9 cellular contexts compared by ENCODE assay signal in the genomic region with DNA sequence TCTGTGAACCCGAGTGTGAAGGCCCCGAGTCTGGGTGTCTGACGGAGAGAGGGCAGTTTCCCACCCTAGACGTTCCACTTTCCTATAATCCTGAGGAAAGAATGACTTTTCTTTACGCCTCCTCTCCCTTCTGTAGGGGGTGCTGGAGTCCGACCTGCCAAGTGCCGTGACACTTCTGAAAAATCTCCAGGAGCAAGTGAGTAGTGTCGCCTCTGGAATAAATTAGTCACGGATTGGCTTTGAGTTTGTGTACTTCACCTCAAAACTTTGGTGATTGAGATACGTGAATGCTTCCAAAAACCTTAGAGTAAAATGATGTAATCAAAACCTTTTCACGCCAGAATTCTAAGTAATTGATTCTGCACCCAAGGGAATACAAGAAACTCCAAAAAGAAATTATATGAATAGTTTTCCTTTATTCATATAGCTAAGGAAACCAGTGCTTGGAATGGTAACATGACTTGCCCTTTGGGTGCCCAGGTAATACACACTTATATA. TPM values are rescaled to one million over a fixed set of nuclear protein-coding genes. Genes with fewer than 3 reads are reported as not detected.
DNase-seq lines count a peak whose midpoint lies in the region; ATAC-seq, FAIRE-seq and TF ChIP-seq lines count a peak whose summit lies in the region.
"Had no signal": no experiment of that assay in that cellular context is flagged by ENCODE, and none has a peak within 500 bp of the region (broad histone marks: within the 10 kb centered on the region; RNA-seq: fewer than 3 reads in every experiment).

No MANE protein-coding gene starts in this region.

- peaks cover 33% of the 10 kb centered on the region for H3K36me3 ChIP-seq in GM23338 (ENCODE audit: insufficient read depth)
- peaks cover 14 to 38% of the 10 kb centered on the region in 2 experiments for H3K36me3 ChIP-seq in HepG2 (replicated peaks in 1 of 2; ENCODE audit: control insufficient read depth in 1 of 2, insufficient read depth in 2 of 2, low read length in 2 of 2)

- 0 out of 2 replicates have a peak, but pooled peaks cover 3% of the 10 kb centered on the region for H3K9me2 ChIP-seq in GM23338 (ENCODE audit: insufficient read depth)

- no peak for TF ChIP-seq CTCF in AG04449 (IDR thresholded peaks at IDR 0.05; ENCODE audit: insufficient read depth, low read length, missing control alignments)
- TF ChIP-seq CTCF in GM23338 (conservative IDR thresholded peaks at IDR 0.05; ENCODE audit: low read depth in 2 of 2), result no peak
- TF ChIP-seq CTCF in HepG2 (CRISPR knock-in tag; IDR thresholded peaks at IDR 0.05), result no peak
- TF ChIP-seq CTCF in glutamatergic neuron (IDR thresholded peaks at IDR 0.05; ENCODE audit: partially characterized antibody, unreplicated experiment), result no peak

- H4K20me1 ChIP-seq in GM23338 (replicated peaks; ENCODE audit: insufficient read depth) (peaks cover 1% of the 10 kb centered on the region; the same call in 1 of the 2 replicates), HepG2 (ENCODE audit: insufficient read depth, low read length) (no peaks in the 10 kb centered on the region)

- DNase-seq in AG04449 (ENCODE audit: low read depth, low spot score), result no peak
- no peak for DNase-seq in GM23338 (ENCODE audit: low spot score)
- DNase-seq in activated naive CD8-positive, alpha-beta T cell treated with anti-CD3 and anti-CD28 coated beads, Interleukin-2, amount 10 ng/mL, durations not matched to agents 7 days and 5 days, result no peak
- DNase-seq in HepG2 (ENCODE audit: low spot score), result no peak
- DNase-seq in putamen (ENCODE audit: low spot score), result no peak
- DNase-seq in glutamatergic neuron, result no peak
- DNase-seq in activated CD4-positive, CD25-positive, alpha-beta regulatory T cell (lab: John Stamatoyannopoulos, UW), result no peak

- no peaks in the 10 kb centered on the region for H3K9me3 Mint-ChIP-seq in GM23338
- no peaks in the 10 kb centered on the region for H3K9me3 Mint-ChIP-seq in activated naive CD8-positive, alpha-beta T cell treated with anti-CD3 and anti-CD28 coated beads, Interleukin-2, amount 10 ng/mL, durations not matched to agents 7 days and 5 days
- peaks cover 2% of the 10 kb centered on the region for H3K9me3 Mint-ChIP-seq in glutamatergic neuron (ENCODE audit: unreplicated experiment)

- H3K27me3 ChIP-seq in GM23338 (ENCODE audit: insufficient read depth), result no peaks in the 10 kb centered on the region
- H3K27me3 ChIP-seq in HepG2 (ENCODE audit: control insufficient read depth in 1 of 2, insufficient read depth in 2 of 2, low read length in 2 of 2), result peaks cover 0 to 4% of the 10 kb centered on the region in 2 experiments; a peak in 1 of 5 replicates

- H3K4me3 Mint-ChIP-seq in GM23338 (no peak overlapping the region), glutamatergic neuron (ENCODE audit: unreplicated experiment) (no peak overlapping the region)
- no peak overlapping the region for H3K4me3 Mint-ChIP-seq in activated naive CD8-positive, alpha-beta T cell treated with anti-CD3 and anti-CD28 coated beads, Interleukin-2, amount 10 ng/mL, durations not matched to agents 7 days and 5 days

- H3K27me3 Mint-ChIP-seq in GM23338 (ENCODE audit: insufficient read depth, low read depth, poor library complexity) (peaks cover 2% of the 10 kb centered on the region), glutamatergic neuron (ENCODE audit: unreplicated experiment) (no peaks in the 10 kb centered on the region)
- no peaks in the 10 kb centered on the region for H3K27me3 Mint-ChIP-seq in activated naive CD8-positive, alpha-beta T cell treated with anti-CD3 and anti-CD28 coated beads, Interleukin-2, amount 10 ng/mL, durations not matched to agents 7 days and 5 days

- CTCF ChIA-PET in AG04449 (lab: Yijun Ruan, JAX), result interaction anchor here (1.3 to 2.5 kb wide), 4 partner anchors 10 to 206 kb away, joined by 3 to 16 read pairs (median 6); no protein-coding TSS in a partner anchor
- CTCF ChIA-PET in HepG2 (lab: Yijun Ruan, JAX; ENCODE audit: low intra/inter-chr PET ratio, low total read pairs), result interaction anchor here (1.6 kb wide), 1 partner anchor 89 kb away, joined by 6 read pairs; no protein-coding TSS in a partner anchor

- H2AFZ ChIP-seq in GM23338 (no peak overlapping the region), HepG2 (ENCODE audit: low read length) (peak overlapping the region; percentile 55)

- H3K27ac ChIP-seq in GM23338 (ENCODE audit: low read depth) (peak overlapping the region; percentile 32; the same call in 1 of the 2 replicates), HepG2 (ENCODE audit: extremely low read length, insufficient read depth, low read length) (peak overlapping the region; percentile 70)

- TF ChIP-seq RAD21 in HepG2 (CRISPR knock-in tag; IDR thresholded peaks at IDR 0.05), result peak; percentile 1; the same call in 1 of the 2 replicates

- WGBS in HepG2 (ENCODE audit: low lambda C conversion rate), result 1% methylated on average over 11 of the region's 11 CpGs

- H3K9ac ChIP-seq in HepG2 (ENCODE audit: insufficient read depth, low read depth, low read length), result peak overlapping the region; percentile 94

- no peak overlapping the region for H3K27ac Mint-ChIP-seq in GM23338
- H3K27ac Mint-ChIP-seq in activated naive CD8-positive, alpha-beta T cell treated with anti-CD3 and anti-CD28 coated beads, Interleukin-2, amount 10 ng/mL, durations not matched to agents 7 days and 5 days, result no peak overlapping the region
- H3K27ac Mint-ChIP-seq in glutamatergic neuron (ENCODE audit: unreplicated experiment), result no peak overlapping the region

- no peak for FAIRE-seq in HepG2 (lab: Jason Lieb, UNC)

- H3K9me3 ChIP-seq in HepG2 (ENCODE audit: low read length), result no peaks in the 10 kb centered on the region

- H3K4me1 Mint-ChIP-seq in GM23338 (peaks cover 6% of the 10 kb centered on the region; the same call in 1 of the 3 replicates), glutamatergic neuron (ENCODE audit: low read depth, unreplicated experiment) (peaks cover 3% of the 10 kb centered on the region)
- peaks cover 7% of the 10 kb centered on the region for H3K4me1 Mint-ChIP-seq in activated naive CD8-positive, alpha-beta T cell treated with anti-CD3 and anti-CD28 coated beads, Interleukin-2, amount 10 ng/mL, durations not matched to agents 7 days and 5 days

- TF ChIP-seq EP300 in HepG2 (IDR thresholded peaks at IDR 0.05; ENCODE audit: low read depth in 2 of 2, low read length in 2 of 2), result no peak
- TF ChIP-seq EP300 in HepG2 (CRISPR knock-in tag; IDR thresholded peaks at IDR 0.05; ENCODE audit: borderline replicate concordance), result no peak

- BruUV-seq in HepG2 (replicated peaks; lab: Mats Ljungman, UMichigan), result TSS peak; percentile 82

- TF ChIP-seq POLR2A in HepG2 (IDR thresholded peaks at IDR 0.05; ENCODE audit: insufficient read depth in 1 of 2, low read depth in 2 of 2, low read length in 2 of 2), result no peak

- H3F3A ChIP-seq in GM23338 (replicated peaks; ENCODE audit: low read depth), result peaks cover 11% of the 10 kb centered on the region

- in situ Hi-C loops in HepG2 (cut with HindIII; ENCODE audit: extremely low pct_ligation_motif_present, low pct_unique_long_range_greater_than_20kb), result no loop called here

- H3K79me2 ChIP-seq in GM23338 (replicated peaks; ENCODE audit: insufficient read depth) (peaks cover 17% of the 10 kb centered on the region), HepG2 (ENCODE audit: insufficient read depth, low read length) (peaks cover 20% of the 10 kb centered on the region)

- H3K4me1 ChIP-seq in GM23338 (ENCODE audit: insufficient read depth), result peaks cover 4% of the 10 kb centered on the region; the same call in 1 of the 2 replicates
- H3K4me1 ChIP-seq in HepG2 (ENCODE audit: insufficient read depth, low read length), result peaks cover 14% of the 10 kb centered on the region

- POLR2A ChIA-PET in AG04449 (lab: Yijun Ruan, JAX) (no interaction called here), HepG2 (lab: Yijun Ruan, JAX) (interaction anchor here (0.6 to 1.6 kb wide), 15 partner anchors 9 to 880 kb away, joined by 3 to 15 read pairs (median 3); partner anchors contain the start of genes ACIN1, C14orf119, MYH7 and PABPN1)
- POLR2A ChIA-PET in activated naive CD8-positive, alpha-beta T cell treated with anti-CD3 and anti-CD28 coated beads, Interleukin-2, amount 10 ng/mL, durations not matched to agents 7 days and 5 days (lab: Charles Lee), result interaction anchor here (1.0 kb wide), 2 partner anchors 8 to 148 kb away, joined by 3 to 4 read pairs; no protein-coding TSS in a partner anchor

- peak overlapping the region; percentile 98 for H3K4me3 ChIP-seq in AG04449 (ENCODE audit: low read depth, low read length)
- H3K4me3 ChIP-seq in GM23338, result peak overlapping the region; percentile 73
- peak overlapping the region; percentile 90 to 94 (median 93) for H3K4me3 ChIP-seq in HepG2 (replicated peaks in 1 of 3; ENCODE audit: insufficient read depth in 1 of 3, low read depth in 2 of 3, low read length in 3 of 3)

- intact Hi-C loops in HepG2 (cut with micrococcal nuclease; ENCODE audit: unreplicated experiment), result loop anchor here (1.0 kb wide), 3 partner anchors 13 to 184 kb away; partner anchors contain the start of genes HOMEZ and PABPN1

- H3K4me2 ChIP-seq in GM23338, result peak overlapping the region; percentile 99
- peak overlapping the region; percentile 82 for H3K4me2 ChIP-seq in HepG2 (ENCODE audit: low read depth, low read length)

- H3K36me3 Mint-ChIP-seq in GM23338 (ENCODE audit: low read depth), result peaks cover 41% of the 10 kb centered on the region
- peaks cover 11% of the 10 kb centered on the region for H3K36me3 Mint-ChIP-seq in activated naive CD8-positive, alpha-beta T cell treated with anti-CD3 and anti-CD28 coated beads, Interleukin-2, amount 10 ng/mL, durations not matched to agents 7 days and 5 days
- no peaks in the 10 kb centered on the region for H3K36me3 Mint-ChIP-seq in glutamatergic neuron (ENCODE audit: unreplicated experiment)

- ATAC-seq in GM23338 (peak; percentile 11), HepG2 (peak; percentile 66), GM21390 (IDR thresholded peaks at IDR 0.05; ENCODE audit: unreplicated experiment) (no peak)
- peak; percentile 7 for ATAC-seq in activated naive CD8-positive, alpha-beta T cell treated with anti-CD3 and anti-CD28 coated beads, Interleukin-2, amount 10 ng/mL, durations not matched to agents 7 days and 5 days (ENCODE audit: low read depth)

RNA-seq across cellular contexts. Expression of gene NGDN, which starts 0.5 kb away (rescaled TPM):
- total RNA-seq in GM23338 (2014; rRNA removed; shearing (Covaris generic)), result 48.6 and 67.1 TPM in 2 replicates
- polyA plus RNA-seq in GM23338 (2016; fragmentation: Nextera tagmentation; extraction: Ambion mirVana), result 81.6 and 90.8 TPM in 2 replicates
- total RNA-seq in activated naive CD8-positive, alpha-beta T cell treated with anti-CD3 and anti-CD28 coated beads, Interleukin-2, amount 10 ng/mL, durations not matched to agents 7 days and 5 days, result 10 to 100 TPM; 48.0 to 50.8 TPM
- 216 and 241 TPM in 2 replicates for total RNA-seq in HepG2 (2016; rRNA removed; fragmentation: Illumina TruSeq; extraction: Trizol)
- 81.7 and 93.0 TPM in 2 replicates for total RNA-seq in HepG2 (2016; cell fraction: cytosol; rRNA removed; fragmentation: Illumina TruSeq; extraction: Trizol; ENCODE audit: low read depth)
- 225 and 237 TPM in 2 replicates for total RNA-seq in HepG2 (2016; cell fraction: insoluble cytoplasmic fraction; rRNA removed; fragmentation: Illumina TruSeq; extraction: Trizol)
- 66.4 and 83.1 TPM in 2 replicates for total RNA-seq in HepG2 (2016; cell fraction: membrane; rRNA removed; fragmentation: Illumina TruSeq; extraction: Trizol)
- 177 and 204 TPM in 2 replicates for total RNA-seq in HepG2 (2016; cell fraction: nucleus; rRNA removed; fragmentation: Illumina TruSeq; extraction: Trizol)
- polyA plus RNA-seq in HepG2 (2011; rRNA removed), result 131 and 154 TPM in 2 replicates
- polyA plus RNA-seq in HepG2 (2011; cell fraction: cytosol; rRNA removed), result 82.4 and 111 TPM in 2 replicates
- 104 and 123 TPM in 2 replicates for polyA plus RNA-seq in HepG2 (2011; cell fraction: nucleus; rRNA removed)
- polyA plus RNA-seq in HepG2 (2012), result 117 and 133 TPM in 2 replicates
- 21.2 and 22.9 TPM in 2 replicates for polyA plus RNA-seq in HepG2 (2016; cell fraction: cytosol; fragmentation: Illumina TruSeq; extraction: Trizol; ENCODE audit: low read depth)
- polyA plus RNA-seq in HepG2 (2016; cell fraction: insoluble cytoplasmic fraction; fragmentation: Illumina TruSeq; extraction: Trizol; ENCODE audit: low read depth), result 196 and 227 TPM in 2 replicates
- 27.9 and 28.0 TPM in 2 replicates for polyA plus RNA-seq in HepG2 (2016; cell fraction: membrane; fragmentation: Illumina TruSeq; extraction: Trizol; ENCODE audit: low read depth)
- polyA plus RNA-seq in HepG2 (2016; cell fraction: nucleus; fragmentation: Illumina TruSeq; extraction: Trizol; ENCODE audit: insufficient read depth, low read depth), result 212 and 217 TPM in 2 replicates
- polyA minus RNA-seq in HepG2 (2011; rRNA and poly(A)+ RNA removed; ENCODE audit: low replicate concordance), result 23.6 and 38.1 TPM in 2 replicates
- 48.0 and 49.4 TPM in 2 replicates for polyA minus RNA-seq in HepG2 (2011; cell fraction: cytosol; rRNA and poly(A)+ RNA removed)
- 243 and 292 TPM in 2 replicates for polyA minus RNA-seq in HepG2 (2011; cell fraction: nucleus; rRNA and poly(A)+ RNA removed)
- 46.5 TPM for total RNA-seq in glutamatergic neuron (ENCODE audit: unreplicated experiment)

RNA-seq across cellular contexts. Expression of gene MYH7, which starts 34.5 kb away (rescaled TPM):
- not detected in 2 replicates for total RNA-seq in GM23338 (2014; rRNA removed; shearing (Covaris generic))
- polyA plus RNA-seq in GM23338 (2016; fragmentation: Nextera tagmentation; extraction: Ambion mirVana), result 0.05 TPM in 1 of 2 replicates, not detected in the other
- total RNA-seq in activated naive CD8-positive, alpha-beta T cell treated with anti-CD3 and anti-CD28 coated beads, Interleukin-2, amount 10 ng/mL, durations not matched to agents 7 days and 5 days, result not detected
- total RNA-seq in HepG2 (2016; rRNA removed; fragmentation: Illumina TruSeq; extraction: Trizol), result 0.04 TPM in 1 of 2 replicates, not detected in the other
- total RNA-seq in HepG2 (2016; cell fraction: cytosol; rRNA removed; fragmentation: Illumina TruSeq; extraction: Trizol; ENCODE audit: low read depth), result not detected in 2 replicates
- not detected in 2 replicates for total RNA-seq in HepG2 (2016; cell fraction: insoluble cytoplasmic fraction; rRNA removed; fragmentation: Illumina TruSeq; extraction: Trizol)
- not detected in 2 replicates for total RNA-seq in HepG2 (2016; cell fraction: membrane; rRNA removed; fragmentation: Illumina TruSeq; extraction: Trizol)
- 0.06 TPM in 1 of 2 replicates, not detected in the other for total RNA-seq in HepG2 (2016; cell fraction: nucleus; rRNA removed; fragmentation: Illumina TruSeq; extraction: Trizol)
- polyA plus RNA-seq in HepG2 (2011; rRNA removed), result 0.01 and 0.04 TPM in 2 replicates
- 0.01 TPM in 2 replicates for polyA plus RNA-seq in HepG2 (2011; cell fraction: cytosol; rRNA removed)
- polyA plus RNA-seq in HepG2 (2011; cell fraction: nucleus; rRNA removed), result 0.02 and 0.08 TPM in 2 replicates
- 0.05 and 0.07 TPM in 2 replicates for polyA plus RNA-seq in HepG2 (2012)
- polyA plus RNA-seq in HepG2 (2016; cell fraction: cytosol; fragmentation: Illumina TruSeq; extraction: Trizol; ENCODE audit: low read depth), result not detected in 2 replicates
- polyA plus RNA-seq in HepG2 (2016; cell fraction: insoluble cytoplasmic fraction; fragmentation: Illumina TruSeq; extraction: Trizol; ENCODE audit: low read depth), result 0.04 and 0.05 TPM in 2 replicates
- not detected in 2 replicates for polyA plus RNA-seq in HepG2 (2016; cell fraction: membrane; fragmentation: Illumina TruSeq; extraction: Trizol; ENCODE audit: low read depth)
- not detected in 2 replicates for polyA plus RNA-seq in HepG2 (2016; cell fraction: nucleus; fragmentation: Illumina TruSeq; extraction: Trizol; ENCODE audit: insufficient read depth, low read depth)
- 0.28 TPM in 1 of 2 replicates, not detected in the other for polyA minus RNA-seq in HepG2 (2011; rRNA and poly(A)+ RNA removed; ENCODE audit: low replicate concordance)
- polyA minus RNA-seq in HepG2 (2011; cell fraction: cytosol; rRNA and poly(A)+ RNA removed), result 0.10 TPM in 1 of 2 replicates, not detected in the other
- polyA minus RNA-seq in HepG2 (2011; cell fraction: nucleus; rRNA and poly(A)+ RNA removed), result not detected in 2 replicates
- total RNA-seq in glutamatergic neuron (ENCODE audit: unreplicated experiment), result not detected
- total RNA-seq: pulmonary artery endothelial cell had no signal
